ENCODE assay signal across 11 cellular contexts in the genomic region with DNA sequence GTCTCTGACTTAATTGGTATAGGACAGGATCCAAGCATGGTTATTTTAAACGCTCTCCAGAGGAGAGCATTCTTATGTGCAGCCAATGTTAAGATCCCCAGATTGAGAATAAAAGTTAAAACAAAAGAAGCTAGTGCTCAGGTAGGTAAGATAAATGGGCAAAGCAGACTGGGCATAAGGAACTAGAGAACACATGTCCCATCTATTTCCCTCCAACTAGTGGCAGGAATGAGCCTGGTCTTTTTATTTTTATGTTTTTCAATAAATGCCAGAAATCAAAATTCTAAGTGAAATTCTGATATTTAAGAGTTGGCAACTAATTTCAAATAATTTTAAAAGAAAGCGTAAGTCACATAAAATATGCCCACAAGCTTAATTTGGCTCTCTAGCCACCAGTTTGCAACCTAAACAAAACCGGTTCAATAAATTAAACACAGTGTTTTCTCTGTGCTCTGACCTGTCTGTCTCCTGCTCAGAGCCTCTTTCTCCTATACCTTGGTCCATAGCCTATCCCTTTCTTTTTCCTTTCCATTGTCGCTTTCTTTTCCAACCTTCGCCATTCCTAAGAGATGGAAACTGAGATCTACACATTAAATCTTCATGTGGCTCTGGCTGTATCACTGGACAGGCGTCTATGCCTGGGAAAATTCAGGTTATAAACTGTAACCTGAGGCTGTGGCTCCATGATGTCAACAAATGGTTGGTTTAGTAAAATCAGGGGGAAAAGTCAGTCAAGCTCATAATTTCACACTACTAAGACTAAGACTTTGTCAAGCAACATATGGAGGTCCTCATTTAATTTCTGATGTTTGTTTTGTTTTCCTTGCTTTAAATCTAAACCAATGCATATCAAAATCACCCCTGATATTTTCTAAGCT. TPM values are rescaled to one million over a fixed set of nuclear protein-coding genes. Genes with fewer than 3 reads are reported as not detected.
DNase-seq lines count a peak whose midpoint lies in the region; ATAC-seq, FAIRE-seq and TF ChIP-seq lines count a peak whose summit lies in the region.
"Had no signal": no experiment of that assay in that cellular context is flagged by ENCODE, and none has a peak within 500 bp of the region (broad histone marks: within the 10 kb centered on the region; RNA-seq: fewer than 3 reads in every experiment).

No MANE protein-coding gene starts in this region.

- no peak overlapping the region for H4K5ac ChIP-seq in H9 (ENCODE audit: insufficient read length, low read depth, low read length)

- H3K36me3 Mint-ChIP-seq in H9 (ENCODE audit: insufficient read depth in 1 of 3, low read depth in 3 of 3) (peaks cover 5 to 12% (median 7%) of the 10 kb centered on the region in 3 experiments; a peak in 5 of 7 replicates), astrocyte (ENCODE audit: low read depth, unreplicated experiment) (no peaks in the 10 kb centered on the region), memory B cell (peaks cover 7% of the 10 kb centered on the region)

- no peak overlapping the region for H3K23ac ChIP-seq in H9 (ENCODE audit: insufficient read length, low read depth, low read length)

- H3K27me3 ChIP-seq in H9 (ENCODE audit: insufficient read depth, low read length) (no peaks in the 10 kb centered on the region), astrocyte (ENCODE audit: insufficient read depth, low read length) (no peaks in the 10 kb centered on the region), uterus (no peaks in the 10 kb centered on the region)
- H3K27me3 ChIP-seq: suprapubic skin had no signal

- no peak overlapping the region for H3T11ph ChIP-seq in H9 (ENCODE audit: low read length)

- no peak overlapping the region for H3K4ac ChIP-seq in H9 (ENCODE audit: low read depth, low read length)

- H3K4me1 Mint-ChIP-seq in H9 (peaks cover 17 to 19% of the 10 kb centered on the region in 2 experiments), astrocyte (ENCODE audit: low read depth, unreplicated experiment) (peaks cover 15% of the 10 kb centered on the region), memory B cell (peaks cover 22% of the 10 kb centered on the region)

- H3K9ac ChIP-seq in H9 (ENCODE audit: extremely low read depth, insufficient read length, low read length) = no peak overlapping the region
- H3K9ac ChIP-seq in astrocyte (ENCODE audit: low read length) = no peak overlapping the region

- H4K20me1 ChIP-seq in H9 (ENCODE audit: control insufficient read depth, insufficient read depth, insufficient read length) (no peaks in the 10 kb centered on the region), astrocyte (ENCODE audit: insufficient read depth, low read length) (peaks cover 41% of the 10 kb centered on the region)

- intact Hi-C loops in uterus (cut with DNase I; ENCODE audit: low total_unique reads) = no loop called here

- H4K8ac ChIP-seq in H9 (replicated peaks; ENCODE audit: insufficient read length, low read depth, low read length) = no peak overlapping the region

- no peak overlapping the region for H4K91ac ChIP-seq in H9 (ENCODE audit: insufficient read length, low read depth, low read length)

- peaks cover 88% of the 10 kb centered on the region for H3K79me2 ChIP-seq in H9 (ENCODE audit: insufficient read depth, low read length)
- peaks cover 99% of the 10 kb centered on the region for H3K79me2 ChIP-seq in astrocyte (ENCODE audit: insufficient read depth, low read length)

- H3K56ac ChIP-seq in H9 (ENCODE audit: insufficient read length, low read depth, low read length) = no peak overlapping the region

- H3K18ac ChIP-seq in H9 (ENCODE audit: insufficient read length, low read depth, low read length) = no peak overlapping the region

- H3K27ac ChIP-seq in H9 (ENCODE audit: insufficient read length, low read depth, low read length) (no peak overlapping the region), astrocyte (ENCODE audit: low read depth, low read length) (no peak overlapping the region), uterus (peak overlapping the region in 1 of 2 donors; percentile 41)
- H3K27ac ChIP-seq: suprapubic skin had no signal

- no peak overlapping the region for H2AFZ ChIP-seq in H9 (ENCODE audit: low read length)
- no peak overlapping the region for H2AFZ ChIP-seq in astrocyte (ENCODE audit: low read depth, low read length)

- H3K79me1 ChIP-seq in H9 (ENCODE audit: insufficient read depth, low read depth, low read length, poor library complexity, severe bottlenecking) = no peaks in the 10 kb centered on the region

- H2AK5ac ChIP-seq in H9 (ENCODE audit: insufficient read length, low read length) = no peak overlapping the region

- no CpG with 5 or more reads among the region's 6 CpGs for WGBS in H9 (ENCODE audit: extremely low coverage, insufficient read length, low lambda C conversion rate)

- ATAC-seq in memory B cell (ENCODE audit: low read depth) = no peak
- ATAC-seq in GM18909 (IDR thresholded peaks at IDR 0.05; ENCODE audit: poor library complexity, unreplicated experiment) = no peak
- ATAC-seq in GM21423 (IDR thresholded peaks at IDR 0.05; ENCODE audit: unreplicated experiment) = no peak
- ATAC-seq: activated T-helper 17 cell treated with anti-CD3 and anti-CD28 coated beads, Interleukin-2, amount 50 U/mL, for 72 hours had no signal

- H3K4me3 ChIP-seq in AG09309 (ENCODE audit: control insufficient read depth, low read depth, low read length) (no peak overlapping the region), astrocyte (ENCODE audit: insufficient read depth, low read depth, low read length) (no peak overlapping the region), uterus (no peak overlapping the region)
- H3K4me3 ChIP-seq: suprapubic skin had no signal

- no peaks in the 10 kb centered on the region for H3K36me3 ChIP-seq in astrocyte (ENCODE audit: insufficient read depth, low read length)
- no peaks in the 10 kb centered on the region for H3K36me3 ChIP-seq in uterus
- H3K36me3 ChIP-seq: suprapubic skin had no signal

- no peak overlapping the region for H2BK120ac ChIP-seq in H9 (ENCODE audit: low read depth, low read length, poor library complexity, severe bottlenecking)

- no peak overlapping the region for H2BK12ac ChIP-seq in H9 (ENCODE audit: insufficient read length, low read depth, low read length)

- H3K9me3 ChIP-seq in H9 (ENCODE audit: control insufficient read depth, low read depth, low read length) (no peaks in the 10 kb centered on the region), astrocyte (ENCODE audit: insufficient read depth, low read depth, low read length) (no peaks in the 10 kb centered on the region), uterus (no peaks in the 10 kb centered on the region)
- H3K9me3 ChIP-seq: suprapubic skin had no signal

- peaks cover 16% of the 10 kb centered on the region for H3K23me2 ChIP-seq in H9 (ENCODE audit: insufficient read length, low read depth, low read length, poor library complexity, severe bottlenecking)

- TF ChIP-seq CTCF in AG09309 (IDR thresholded peaks at IDR 0.05; ENCODE audit: control insufficient read depth, insufficient read depth, low read depth, low read length, missing control alignments) (peak; percentile 1), H9 (conservative IDR thresholded peaks at IDR 0.05) (peak; percentile 63), astrocyte (IDR thresholded peaks at IDR 0.05; ENCODE audit: insufficient read depth, low read depth, low read length) (peak; percentile 19), uterus (IDR thresholded peaks at IDR 0.05) (no peak)

- no peak overlapping the region for H3K4me2 ChIP-seq in H9 (ENCODE audit: insufficient read depth, insufficient read length, low read length)
- peak overlapping the region; percentile 6 for H3K4me2 ChIP-seq in astrocyte (ENCODE audit: low read length)

- H2BK20ac ChIP-seq in H9 (ENCODE audit: low read depth, low read length, poor library complexity, severe bottlenecking) = no peak overlapping the region

- H3K27me3 Mint-ChIP-seq in H9 (ENCODE audit: low read depth) = no peaks in the 10 kb centered on the region
- H3K27me3 Mint-ChIP-seq in astrocyte (ENCODE audit: low read depth, unreplicated experiment) = no peaks in the 10 kb centered on the region
- no peaks in the 10 kb centered on the region for H3K27me3 Mint-ChIP-seq in memory B cell
- H3K27me3 Mint-ChIP-seq: activated T-helper 17 cell treated with anti-CD3 and anti-CD28 coated beads, Interleukin-2, amount 50 U/mL, for 72 hours had no signal

- no peak overlapping the region for H3K14ac ChIP-seq in H9 (ENCODE audit: insufficient read depth, low read length)

- no peak overlapping the region for H2BK15ac ChIP-seq in H9 (ENCODE audit: low read depth, low read length)

- H3K27ac Mint-ChIP-seq in H9 (peak overlapping the region; percentile 15 to 75 (median 62); a peak in 5 of 7 replicates), astrocyte (ENCODE audit: unreplicated experiment) (no peak overlapping the region), memory B cell (no peak overlapping the region)
- H3K27ac Mint-ChIP-seq: activated T-helper 17 cell treated with anti-CD3 and anti-CD28 coated beads, Interleukin-2, amount 50 U/mL, for 72 hours had no signal

- H3K4me3 Mint-ChIP-seq in H9 (peak overlapping the region; percentile 3 to 26; a peak in 3 of 5 replicates), astrocyte (ENCODE audit: unreplicated experiment) (peak overlapping the region; percentile 29), memory B cell (peak overlapping the region; percentile 21)
- H3K4me3 Mint-ChIP-seq: activated T-helper 17 cell treated with anti-CD3 and anti-CD28 coated beads, Interleukin-2, amount 50 U/mL, for 72 hours had no signal

- H2BK5ac ChIP-seq in H9 (ENCODE audit: insufficient read length, low read length) = no peak overlapping the region

- H3K9me3 Mint-ChIP-seq in H9 = no peaks in the 10 kb centered on the region
- no peaks in the 10 kb centered on the region for H3K9me3 Mint-ChIP-seq in astrocyte (ENCODE audit: unreplicated experiment)
- H3K9me3 Mint-ChIP-seq in memory B cell = no peaks in the 10 kb centered on the region
- H3K9me3 Mint-ChIP-seq: activated T-helper 17 cell treated with anti-CD3 and anti-CD28 coated beads, Interleukin-2, amount 50 U/mL, for 72 hours had no signal

- no peak for FAIRE-seq in astrocyte (lab: Jason Lieb, UNC)
- FAIRE-seq: RCC 7860 had no signal

- DNase-seq in AG09309 (ENCODE audit: low read depth) = no peak
- DNase-seq in H9 = no peak
- DNase-seq in astrocyte (ENCODE audit: low read depth) = no peak
- DNase-seq in memory B cell (ENCODE audit: low spot score in 2 of 2) = no peak
- DNase-seq in uterus = no peak
- DNase-seq in GOT3 (lab: John Stamatoyannopoulos, UW) = no peak

- no peak for TF ChIP-seq POLR2A in uterus (IDR thresholded peaks at IDR 0.05)

- H3K4me1 ChIP-seq in H9 (ENCODE audit: insufficient read depth, low read length) = peaks cover 25% of the 10 kb centered on the region
- H3K4me1 ChIP-seq in astrocyte (ENCODE audit: insufficient read depth, low read length) = peaks cover 27% of the 10 kb centered on the region
- H3K4me1 ChIP-seq in uterus = peaks cover 0 to 10% of the 10 kb centered on the region in 2 donors

RNA-seq across cellular contexts. Expression of gene SLC38A1, which starts 5.5 kb away (rescaled TPM):
- total RNA-seq in H9 (2021) (206 and 216 TPM in 2 replicates), astrocyte (141 and 160 TPM in 2 replicates), uterus (10 to 100 TPM; 27.1 to 93.6 (median 64.1) TPM)

Comparison
In these comparisons a context has a peak if more than half of its experiments do, and no peak if none do; other contexts are left out.
1. CTCF ChIP-seq: peak in AG09309 (single experiment), H9 (single experiment) and astrocyte (single experiment); none in uterus (0 of 4).
2. H3K27ac Mint-ChIP-seq: peak in H9 (3 of 3); none in astrocyte (single experiment) and memory B cell (single experiment).
3. Peak in every context shown above with its lines, with median percentiles within 50 percentile points of each other: H3K4me3 Mint-ChIP-seq.